In genomic region chr11:67415501-67416304, GRCh38 we compare ENCODE assay signal across 1 cellular context.
TF ChIP-seq lines count a peak whose summit lies in the region.

TSS of gene CARNS1 (plus strand) at chr11:67415678. CDS start at chr11:67416200, 522 bp downstream.

TF ChIP-seq in HCT116, 20 proteins besides CTCF, POLR2A, EP300 and RAD21 (continued from another document):
- no peak for TF ChIP-seq REST (IDR thresholded peaks at IDR 0.05; ENCODE audit: low read depth)
- no peak for TF ChIP-seq EZH2phosphoT487 (IDR thresholded peaks at IDR 0.05; ENCODE audit: borderline replicate concordance)
- no peak for TF ChIP-seq SIN3A (IDR thresholded peaks at IDR 0.05; ENCODE audit: low read depth)
- TF ChIP-seq SRF (IDR thresholded peaks at IDR 0.05; ENCODE audit: low read depth) = no peak
- no peak for TF ChIP-seq EGR1 (IDR thresholded peaks at IDR 0.05; ENCODE audit: low read depth)
- TF ChIP-seq FOSL1 (IDR thresholded peaks at IDR 0.05; ENCODE audit: low read depth) = no peak
- no peak for TF ChIP-seq CBX3 (IDR thresholded peaks at IDR 0.05; ENCODE audit: low read depth)
- no peak for TF ChIP-seq MAX (IDR thresholded peaks at IDR 0.05)
- TF ChIP-seq ZNF274 (IDR thresholded peaks at IDR 0.05; ENCODE audit: low read depth, low read length) = no peak
- no peak for TF ChIP-seq ZFX (IDR thresholded peaks at IDR 0.05)
